Comparison of ENCODE assay signal across 1 cellular context in genomic region chr2:197969391-197969893, GRCh38.
TF ChIP-seq lines count a peak whose summit lies in the region.

No MANE protein-coding gene starts in this region.

TF ChIP-seq in K562, 482 proteins besides CTCF, POLR2A, EP300 and RAD21 (continued from another document and continues in another):
- TF ChIP-seq GMEB1 (CRISPR knock-in tag; IDR thresholded peaks at IDR 0.05) (no peak), ZNF592 (IDR thresholded peaks at IDR 0.05) (0 out of 2 replicates have a peak, but pooled peaks have one; percentile 45), SOX6 (IDR thresholded peaks at IDR 0.05) (peak; percentile 86), HOXB6 (CRISPR knock-in tag; IDR thresholded peaks at IDR 0.05; ENCODE audit: borderline replicate concordance) (no peak), TRIM24 (IDR thresholded peaks at IDR 0.05) (peak; percentile 88 to 95), ZNF780A (CRISPR knock-in tag; IDR thresholded peaks at IDR 0.05) (no peak), ETV5 (CRISPR knock-in tag; IDR thresholded peaks at IDR 0.05; ENCODE audit: low read depth) (no peak), SP1 (CRISPR knock-in tag; IDR thresholded peaks at IDR 0.05) (no peak), USF1 (CRISPR knock-in tag; IDR thresholded peaks at IDR 0.05) (no peak), DMBX1 (CRISPR knock-in tag; IDR thresholded peaks at IDR 0.05; ENCODE audit: borderline replicate concordance) (no peak), E2F5 (CRISPR knock-in tag; IDR thresholded peaks at IDR 0.05) (no peak), IRF9 (tag; IDR thresholded peaks at IDR 0.05) (no peak), PHTF2 (CRISPR knock-in tag; IDR thresholded peaks at IDR 0.05) (no peak), ZNF584 (CRISPR knock-in tag; IDR thresholded peaks at IDR 0.05; ENCODE audit: low read depth) (no peak), CHD4 (IDR thresholded peaks at IDR 0.05; ENCODE audit: insufficient read depth, insufficient replicate concordance, low read depth, low read length, poor library complexity, severe bottlenecking) (no peak), ELF1 (tag; IDR thresholded peaks at IDR 0.05) (no peak), ZNF23 (CRISPR knock-in tag; IDR thresholded peaks at IDR 0.05) (no peak), ZBED1 (IDR thresholded peaks at IDR 0.05) (no peak), NELFE (IDR thresholded peaks at IDR 0.05; ENCODE audit: insufficient read depth, insufficient read length) (no peak), FOXA3 (CRISPR knock-in tag; conservative IDR thresholded peaks at IDR 0.05 in 1 of 2, IDR thresholded peaks at IDR 0.05 in 1 of 2) (peak in 1 of 2 experiments; percentile 77; a peak in 2 of 4 replicates), PRMT5 (CRISPR knock-in tag; IDR thresholded peaks at IDR 0.05) (no peak), BRD4 (IDR thresholded peaks at IDR 0.05) (no peak), ZNF408 (CRISPR knock-in tag; IDR thresholded peaks at IDR 0.05; ENCODE audit: low read depth) (no peak), REST (CRISPR knock-in tag; IDR thresholded peaks at IDR 0.05; ENCODE audit: low read depth) (no peak), ZBTB40 (IDR thresholded peaks at IDR 0.05) (no peak), ZBTB40 (CRISPR knock-in tag; IDR thresholded peaks at IDR 0.05) (no peak), MEF2A (IDR thresholded peaks at IDR 0.05; ENCODE audit: control insufficient read depth, low read depth, low read length) (no peak), SAFB (IDR thresholded peaks at IDR 0.05; ENCODE audit: borderline replicate concordance, low read depth, low read length) (no peak), E2F6 (IDR thresholded peaks at IDR 0.05; ENCODE audit: borderline replicate concordance in 1 of 2, extremely low read depth in 1 of 2, insufficient read depth in 1 of 2, insufficient read length in 1 of 2, low read depth in 1 of 2, low read length in 1 of 2, poor library complexity in 1 of 2, severe bottlenecking in 1 of 2) (no peak), HMG20A (CRISPR knock-in tag; conservative IDR thresholded peaks at IDR 0.05) (no peak), ZNF311 (CRISPR knock-in tag; IDR thresholded peaks at IDR 0.05) (no peak), RBM25 (IDR thresholded peaks at IDR 0.05; ENCODE audit: low read depth, low read length, severe bottlenecking) (no peak), E2F1 (CRISPR knock-in tag; IDR thresholded peaks at IDR 0.05) (no peak)
